8 cellular contexts compared by ENCODE assay signal in the genomic region with DNA sequence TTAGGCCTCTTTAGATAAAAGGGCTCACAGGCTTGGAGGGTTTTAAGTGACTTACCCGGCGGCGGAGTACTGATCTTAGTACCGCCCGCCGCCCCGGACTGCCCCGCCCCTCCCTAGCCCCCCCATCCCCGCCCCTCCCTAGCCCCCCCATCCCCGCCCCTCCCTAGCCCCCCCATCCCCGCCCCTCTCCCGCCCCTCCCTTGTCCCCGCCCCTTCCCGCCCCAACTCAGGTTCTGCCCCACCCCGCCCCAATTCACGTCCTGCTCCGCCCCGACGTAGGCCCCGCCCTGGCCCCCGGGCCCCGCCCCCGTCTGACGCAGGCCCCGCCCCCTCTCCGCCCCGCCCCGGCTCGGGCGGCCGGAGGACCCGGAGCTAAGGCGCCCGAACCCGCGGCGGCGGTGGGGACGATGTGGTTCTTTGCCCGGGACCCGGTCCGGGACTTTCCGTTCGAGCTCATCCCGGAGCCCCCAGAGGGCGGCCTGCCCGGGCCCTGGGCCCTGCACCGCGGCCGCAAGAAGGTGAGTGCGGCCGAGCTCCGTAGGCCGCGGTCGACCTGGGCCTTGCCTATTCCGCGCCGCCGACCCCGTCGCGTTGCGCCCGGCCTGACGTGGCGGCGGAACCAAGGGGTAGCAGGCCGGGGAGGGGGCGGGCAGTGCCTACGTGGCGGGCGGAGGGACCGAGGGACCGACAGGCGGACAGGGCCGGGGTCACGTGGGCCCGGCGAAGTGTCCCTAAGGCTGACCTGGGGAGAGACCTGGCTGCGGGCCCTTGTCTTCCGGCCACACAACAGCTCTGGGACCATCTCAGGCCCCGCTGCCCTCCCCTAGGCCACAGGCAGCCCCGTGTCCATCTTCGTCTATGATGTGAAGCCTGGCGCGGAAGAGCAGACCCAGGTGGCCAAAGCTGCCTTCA. TPM values are rescaled to one million over a fixed set of nuclear protein-coding genes. Genes with fewer than 3 reads are reported as not detected.
A peak's percentile ranks its signal among the peaks of the same experiment; 100 is the strongest.
DNase-seq lines count a peak whose midpoint lies in the region; ATAC-seq and TF ChIP-seq lines count a peak whose summit lies in the region.

A gene (plus strand): TSS at position 337 of the 912 bp plus-strand sequence. CDS start 71 bp downstream, at position 408.

- peak within 1 kb of the TSS; percentile 96 for H3K4me2 ChIP-seq in neural progenitor cell

- H3K27ac Mint-ChIP-seq in neural progenitor cell: peak within 1 kb of the TSS; percentile 31

- no peak for TF ChIP-seq CTCF in RWPE2 (IDR thresholded peaks at IDR 0.05; ENCODE audit: poor library complexity, severe bottlenecking)
- no peak for TF ChIP-seq CTCF in foreskin fibroblast (IDR thresholded peaks at IDR 0.05; ENCODE audit: low read depth, low read length)
- no peak for TF ChIP-seq CTCF in neural progenitor cell (IDR thresholded peaks at IDR 0.05)

- H3K4me3 ChIP-seq in RWPE2 (ENCODE audit: severe bottlenecking) (peak within 1 kb of the TSS; percentile 93), foreskin fibroblast (ENCODE audit: low read depth in 1 of 2, low read length in 2 of 2) (peak within 1 kb of the TSS; percentile 86 to 95), neural progenitor cell (peak within 1 kb of the TSS; percentile 99), stomach smooth muscle (ENCODE audit: low read length in 2 of 2) (peak within 1 kb of the TSS; percentile 74 to 89)

- peak within 1 kb of the TSS; percentile 87 for H3K4me3 Mint-ChIP-seq in neural progenitor cell

- H3K9ac ChIP-seq in neural progenitor cell (peak within 1 kb of the TSS; percentile 88), stomach smooth muscle (ENCODE audit: low read length in 2 of 2) (peak within 1 kb of the TSS; percentile 80 to 91)

- peak; percentile 58 for ATAC-seq in HG03439 (IDR thresholded peaks at IDR 0.05; ENCODE audit: unreplicated experiment)
- ATAC-seq in RWPE2 (ENCODE audit: low read depth): peak; percentile 76

- peaks cover 15% of the 10 kb centered on the region for H3K79me2 ChIP-seq in neural progenitor cell (ENCODE audit: low read depth)

- H3K27me3 ChIP-seq in RWPE2 (ENCODE audit: insufficient read depth, poor library complexity, severe bottlenecking): no peaks in the 10 kb centered on the region
- no peaks in the 10 kb centered on the region for H3K27me3 ChIP-seq in neural progenitor cell
- H3K27me3 ChIP-seq in stomach smooth muscle (ENCODE audit: control insufficient read depth in 1 of 2, insufficient read depth in 2 of 2, low read length in 2 of 2): no peaks in the 10 kb centered on the region

- no peaks in the 10 kb centered on the region for H3K9me3 Mint-ChIP-seq in neural progenitor cell

- peak within 1 kb of the TSS; percentile 83 for H2AFZ ChIP-seq in neural progenitor cell (replicated peaks)

- H3F3A ChIP-seq in neural progenitor cell (ENCODE audit: low read depth): peaks cover 10% of the 10 kb centered on the region

- peaks cover 3% of the 10 kb centered on the region for H3K27me3 Mint-ChIP-seq in neural progenitor cell (ENCODE audit: insufficient read depth, low read depth)

- no peaks in the 10 kb centered on the region for H3K9me3 ChIP-seq in RWPE2 (ENCODE audit: severe bottlenecking)
- no peaks in the 10 kb centered on the region for H3K9me3 ChIP-seq in neural progenitor cell (ENCODE audit: low read depth)
- H3K9me3 ChIP-seq in stomach smooth muscle (ENCODE audit: control insufficient read depth in 2 of 2, low read length in 2 of 2): no peaks in the 10 kb centered on the region

- H3K36me3 ChIP-seq in RWPE2 (ENCODE audit: low read depth): peaks cover 38% of the 10 kb centered on the region
- no peaks in the 10 kb centered on the region for H3K36me3 ChIP-seq in neural progenitor cell
- H3K36me3 ChIP-seq in stomach smooth muscle (ENCODE audit: control insufficient read depth in 2 of 2, insufficient read depth in 2 of 2, low read length in 2 of 2): peaks cover 7 to 15% of the 10 kb centered on the region in 2 donors

- H4K20me1 ChIP-seq in neural progenitor cell (ENCODE audit: low read depth): peaks cover 41% of the 10 kb centered on the region

- peaks cover 12% of the 10 kb centered on the region for H3K36me3 Mint-ChIP-seq in neural progenitor cell

- peaks cover 3% of the 10 kb centered on the region for H3K4me1 ChIP-seq in RWPE2 (ENCODE audit: insufficient read depth, poor library complexity, severe bottlenecking)
- H3K4me1 ChIP-seq in neural progenitor cell: peaks cover 17% of the 10 kb centered on the region
- H3K4me1 ChIP-seq in stomach smooth muscle (ENCODE audit: control insufficient read depth, insufficient read depth, low read length): peaks cover 27% of the 10 kb centered on the region

- H3K4me1 Mint-ChIP-seq in neural progenitor cell: peaks cover 40% of the 10 kb centered on the region

- H3K27ac ChIP-seq in RWPE2 (ENCODE audit: poor library complexity, severe bottlenecking) (peak within 1 kb of the TSS; percentile 59), neural progenitor cell (peak within 1 kb of the TSS; percentile 68), stomach smooth muscle (ENCODE audit: low read length) (peak within 1 kb of the TSS; percentile 64)

- DNase-seq in SIG-M5 treated with dmso at 0.1 percent for 504 hours (lab: John Stamatoyannopoulos, UW; ENCODE audit: unreplicated experiment): peak; percentile 80
- DNase-seq in SIG-M5 (lab: John Stamatoyannopoulos, UW): no peak
- DNase-seq in RWPE2 (ENCODE audit: low spot score): no peak
- peak; percentile 74 for DNase-seq in activated gamma-delta T cell (lab: John Stamatoyannopoulos, UW)
- DNase-seq in foreskin fibroblast: peak; percentile 68 to 89
- peak; percentile 88 for DNase-seq in neural progenitor cell (ENCODE audit: low spot score)

RNA-seq across cellular contexts. Expression of the gene that starts here (rescaled TPM):
- total RNA-seq in neural progenitor cell (ENCODE audit: low replicate concordance): 16.9 and 45.2 TPM in 2 replicates

Comparison
In these comparisons a context has a peak if more than half of its experiments do, and no peak if none do; other contexts are left out.
1. DNase-seq: peak in SIG-M5 treated with dmso at 0.1 percent for 504 hours (single experiment), activated gamma-delta T cell (single experiment), foreskin fibroblast (2 of 2) and neural progenitor cell (single experiment); none in SIG-M5 (single experiment) and RWPE2 (single experiment).
2. Peak in every context shown above with its lines, with median percentiles within 50 percentile points of each other: H3K27ac ChIP-seq and H3K4me3 ChIP-seq.